ENCODE assay signal across 1 cellular context in the genomic region with DNA sequence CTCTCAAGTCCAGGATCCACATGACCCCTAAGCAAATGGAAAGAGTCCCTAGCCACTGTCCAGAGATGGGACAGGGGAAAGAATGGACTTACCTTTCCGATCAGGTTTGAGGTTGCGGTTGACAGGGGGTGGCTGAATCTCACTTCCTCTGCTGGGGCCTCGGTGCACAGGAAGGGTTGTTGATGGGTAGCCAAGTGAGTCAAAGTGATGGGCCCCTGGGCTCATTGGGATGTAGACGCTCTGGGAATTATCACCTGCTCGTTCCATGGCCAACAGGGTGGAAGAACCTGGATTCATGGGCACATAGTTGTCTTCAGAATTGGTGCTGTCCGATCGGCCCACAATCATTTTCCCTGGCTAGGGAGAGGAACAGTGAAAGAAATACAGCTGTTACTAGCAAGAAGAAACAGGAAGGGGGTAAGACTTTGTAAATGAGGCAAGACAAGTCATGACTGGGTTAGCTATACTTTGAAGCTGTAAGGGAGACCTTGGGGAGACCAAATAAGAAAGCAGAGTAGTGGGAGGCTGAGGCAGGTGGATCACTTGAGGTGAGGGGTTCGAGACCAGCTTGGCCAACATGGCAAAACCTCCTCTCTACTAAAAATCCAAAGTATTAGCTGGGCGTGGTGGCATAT.
TF ChIP-seq lines count a peak whose summit lies in the region.

No MANE protein-coding gene starts in this region.

TF ChIP-seq in GM12878, 131 proteins besides CTCF, POLR2A, EP300 and RAD21 (continues in another document):
- TF ChIP-seq E2F4 (IDR thresholded peaks at IDR 0.05; ENCODE audit: low read depth, low read length) (no peak), RBBP5 (conservative IDR thresholded peaks at IDR 0.05) (no peak), MYB (IDR thresholded peaks at IDR 0.05; ENCODE audit: borderline replicate concordance, low read depth, low read length) (no peak), RB1 (IDR thresholded peaks at IDR 0.05; ENCODE audit: borderline replicate concordance) (no peak), MYC (IDR thresholded peaks at IDR 0.05; ENCODE audit: insufficient read depth, insufficient read length, insufficient replicate concordance, low read length, severe bottlenecking) (no peak), STAT1 (conservative IDR thresholded peaks at IDR 0.05) (no peak), ZNF274 (IDR thresholded peaks at IDR 0.05; ENCODE audit: insufficient read depth, insufficient read length) (no peak), BMI1 (IDR thresholded peaks at IDR 0.05; ENCODE audit: borderline replicate concordance) (peak; percentile 50; the same call in 1 of the 2 replicates), FOXK2 (IDR thresholded peaks at IDR 0.05) (no peak), CHD1 (IDR thresholded peaks at IDR 0.05; ENCODE audit: low read depth, low read length) (no peak), JUND (IDR thresholded peaks at IDR 0.05; ENCODE audit: low read depth, low read length) (no peak), BHLHE40 (IDR thresholded peaks at IDR 0.05; ENCODE audit: borderline replicate concordance in 1 of 2, low read depth in 2 of 2, low read length in 1 of 2) (peak in 1 of 2 experiments; percentile 26; a peak in 1 of 4 replicates), ZNF384 (IDR thresholded peaks at IDR 0.05; ENCODE audit: borderline replicate concordance, low read depth, low read length) (no peak), SRF (IDR thresholded peaks at IDR 0.05; ENCODE audit: low read depth in 2 of 2, low read length in 2 of 2) (no peak), TAF1 (IDR thresholded peaks at IDR 0.05; ENCODE audit: borderline replicate concordance, low read depth, low read length) (no peak), NFYA (IDR thresholded peaks at IDR 0.05; ENCODE audit: borderline replicate concordance, low read depth, low read length) (no peak), RUNX3 (IDR thresholded peaks at IDR 0.05; ENCODE audit: low read length) (peak; percentile 99), TCF12 (IDR thresholded peaks at IDR 0.05; ENCODE audit: low read depth, low read length) (0 out of 2 replicates have a peak, but pooled peaks have one; percentile 51), TCF3 (IDR thresholded peaks at IDR 0.05; ENCODE audit: borderline replicate concordance, insufficient read depth, low read depth, low read length) (peak; percentile 66; the same call in 1 of the 2 replicates), TARDBP (IDR thresholded peaks at IDR 0.05; ENCODE audit: borderline replicate concordance) (no peak), RELB (IDR thresholded peaks at IDR 0.05; ENCODE audit: low read depth) (peak; percentile 75; the same call in 1 of the 2 replicates), NR2F1 (conservative IDR thresholded peaks at IDR 0.05) (no peak), EZH2 (IDR thresholded peaks at IDR 0.05; ENCODE audit: borderline replicate concordance, control insufficient read depth, low read depth, low read length) (no peak), FOXM1 (IDR thresholded peaks at IDR 0.05; ENCODE audit: low read depth, low read length) (peak; percentile 78), FOS (IDR thresholded peaks at IDR 0.05; ENCODE audit: borderline replicate concordance, extremely low read depth, insufficient read length) (no peak), POU2F2 (IDR thresholded peaks at IDR 0.05; ENCODE audit: borderline replicate concordance, low read depth, low read length) (peak; percentile 49; the same call in 1 of the 3 replicates), BCL11A (IDR thresholded peaks at IDR 0.05; ENCODE audit: low read depth, low read length) (peak; percentile 90), ZSCAN29 (IDR thresholded peaks at IDR 0.05) (no peak), BACH1 (IDR thresholded peaks at IDR 0.05; ENCODE audit: borderline replicate concordance) (peak; percentile 40; the same call in 1 of the 2 replicates), PAX8 (IDR thresholded peaks at IDR 0.05) (no peak), ZBED1 (IDR thresholded peaks at IDR 0.05; ENCODE audit: borderline replicate concordance) (no peak; the same call in 1 of the 2 replicates), HCFC1 (IDR thresholded peaks at IDR 0.05; ENCODE audit: low read length) (no peak), IKZF2 (IDR thresholded peaks at IDR 0.05) (peak; percentile 91), ZZZ3 (IDR thresholded peaks at IDR 0.05; ENCODE audit: control insufficient read depth, insufficient read length, low read depth) (no peak), MTA2 (IDR thresholded peaks at IDR 0.05; ENCODE audit: low read depth) (peak; percentile 72), ZNF217 (IDR thresholded peaks at IDR 0.05) (0 out of 2 replicates have a peak, but pooled peaks have one; percentile 46), ATF7 (IDR thresholded peaks at IDR 0.05; ENCODE audit: low read depth) (peak; percentile 34; the same call in 1 of the 2 replicates), RCOR1 (conservative IDR thresholded peaks at IDR 0.05; ENCODE audit: low read depth, low read length) (no peak), NFIC (IDR thresholded peaks at IDR 0.05; ENCODE audit: low read depth, low read length) (peak; percentile 91), GABPA (IDR thresholded peaks at IDR 0.05; ENCODE audit: low read depth) (0 out of 2 replicates have a peak, but pooled peaks have one; percentile 38), CBX3 (IDR thresholded peaks at IDR 0.05; ENCODE audit: borderline replicate concordance, low read depth) (no peak), KAT2A (conservative IDR thresholded peaks at IDR 0.05; ENCODE audit: control insufficient read depth, low read depth, low read length) (no peak), IKZF1 (conservative IDR thresholded peaks at IDR 0.05) (peak; percentile 93), CREB1 (IDR thresholded peaks at IDR 0.05; ENCODE audit: low read depth) (peak; percentile 60; the same call in 1 of the 2 replicates), DPF2 (IDR thresholded peaks at IDR 0.05) (peak; percentile 87), STAT3 (IDR thresholded peaks at IDR 0.05; ENCODE audit: low read depth, low read length) (no peak), YY1 (IDR thresholded peaks at IDR 0.05; ENCODE audit: low read depth, low read length) (no peak), EGR1 (IDR thresholded peaks at IDR 0.05; ENCODE audit: borderline replicate concordance in 1 of 2, low read depth in 2 of 2, low read length in 2 of 2) (peak in 1 of 2 experiments; percentile 78; a peak in 2 of 3 replicates), SPI1 (IDR thresholded peaks at IDR 0.05; ENCODE audit: borderline replicate concordance, insufficient read depth, low read depth, low read length) (peak; percentile 98), MEF2A (IDR thresholded peaks at IDR 0.05; ENCODE audit: insufficient read depth, low read depth, low read length) (peak; percentile 54; the same call in 1 of the 2 replicates), SIX5 (IDR thresholded peaks at IDR 0.05; ENCODE audit: low read depth, low read length, severe bottlenecking) (no peak)
- TF ChIP-seq, protein P1, sequence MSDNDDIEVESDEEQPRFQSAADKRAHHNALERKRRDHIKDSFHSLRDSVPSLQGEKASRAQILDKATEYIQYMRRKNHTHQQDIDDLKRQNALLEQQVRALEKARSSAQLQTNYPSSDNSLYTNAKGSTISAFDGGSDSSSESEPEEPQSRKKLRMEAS (IDR thresholded peaks at IDR 0.05; ENCODE audit: low read depth, low read length): no peak
- TF ChIP-seq, protein P2, sequence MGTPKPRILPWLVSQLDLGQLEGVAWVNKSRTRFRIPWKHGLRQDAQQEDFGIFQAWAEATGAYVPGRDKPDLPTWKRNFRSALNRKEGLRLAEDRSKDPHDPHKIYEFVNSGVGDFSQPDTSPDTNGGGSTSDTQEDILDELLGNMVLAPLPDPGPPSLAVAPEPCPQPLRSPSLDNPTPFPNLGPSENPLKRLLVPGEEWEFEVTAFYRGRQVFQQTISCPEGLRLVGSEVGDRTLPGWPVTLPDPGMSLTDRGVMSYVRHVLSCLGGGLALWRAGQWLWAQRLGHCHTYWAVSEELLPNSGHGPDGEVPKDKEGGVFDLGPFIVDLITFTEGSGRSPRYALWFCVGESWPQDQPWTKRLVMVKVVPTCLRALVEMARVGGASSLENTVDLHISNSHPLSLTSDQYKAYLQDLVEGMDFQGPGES (IDR thresholded peaks at IDR 0.05): no peak
- TF ChIP-seq, protein P3, sequence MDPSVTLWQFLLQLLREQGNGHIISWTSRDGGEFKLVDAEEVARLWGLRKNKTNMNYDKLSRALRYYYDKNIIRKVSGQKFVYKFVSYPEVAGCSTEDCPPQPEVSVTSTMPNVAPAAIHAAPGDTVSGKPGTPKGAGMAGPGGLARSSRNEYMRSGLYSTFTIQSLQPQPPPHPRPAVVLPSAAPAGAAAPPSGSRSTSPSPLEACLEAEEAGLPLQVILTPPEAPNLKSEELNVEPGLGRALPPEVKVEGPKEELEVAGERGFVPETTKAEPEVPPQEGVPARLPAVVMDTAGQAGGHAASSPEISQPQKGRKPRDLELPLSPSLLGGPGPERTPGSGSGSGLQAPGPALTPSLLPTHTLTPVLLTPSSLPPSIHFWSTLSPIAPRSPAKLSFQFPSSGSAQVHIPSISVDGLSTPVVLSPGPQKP (IDR thresholded peaks at IDR 0.05; ENCODE audit: low read depth, low read length): no peak
- TF ChIP-seq, protein P4, sequence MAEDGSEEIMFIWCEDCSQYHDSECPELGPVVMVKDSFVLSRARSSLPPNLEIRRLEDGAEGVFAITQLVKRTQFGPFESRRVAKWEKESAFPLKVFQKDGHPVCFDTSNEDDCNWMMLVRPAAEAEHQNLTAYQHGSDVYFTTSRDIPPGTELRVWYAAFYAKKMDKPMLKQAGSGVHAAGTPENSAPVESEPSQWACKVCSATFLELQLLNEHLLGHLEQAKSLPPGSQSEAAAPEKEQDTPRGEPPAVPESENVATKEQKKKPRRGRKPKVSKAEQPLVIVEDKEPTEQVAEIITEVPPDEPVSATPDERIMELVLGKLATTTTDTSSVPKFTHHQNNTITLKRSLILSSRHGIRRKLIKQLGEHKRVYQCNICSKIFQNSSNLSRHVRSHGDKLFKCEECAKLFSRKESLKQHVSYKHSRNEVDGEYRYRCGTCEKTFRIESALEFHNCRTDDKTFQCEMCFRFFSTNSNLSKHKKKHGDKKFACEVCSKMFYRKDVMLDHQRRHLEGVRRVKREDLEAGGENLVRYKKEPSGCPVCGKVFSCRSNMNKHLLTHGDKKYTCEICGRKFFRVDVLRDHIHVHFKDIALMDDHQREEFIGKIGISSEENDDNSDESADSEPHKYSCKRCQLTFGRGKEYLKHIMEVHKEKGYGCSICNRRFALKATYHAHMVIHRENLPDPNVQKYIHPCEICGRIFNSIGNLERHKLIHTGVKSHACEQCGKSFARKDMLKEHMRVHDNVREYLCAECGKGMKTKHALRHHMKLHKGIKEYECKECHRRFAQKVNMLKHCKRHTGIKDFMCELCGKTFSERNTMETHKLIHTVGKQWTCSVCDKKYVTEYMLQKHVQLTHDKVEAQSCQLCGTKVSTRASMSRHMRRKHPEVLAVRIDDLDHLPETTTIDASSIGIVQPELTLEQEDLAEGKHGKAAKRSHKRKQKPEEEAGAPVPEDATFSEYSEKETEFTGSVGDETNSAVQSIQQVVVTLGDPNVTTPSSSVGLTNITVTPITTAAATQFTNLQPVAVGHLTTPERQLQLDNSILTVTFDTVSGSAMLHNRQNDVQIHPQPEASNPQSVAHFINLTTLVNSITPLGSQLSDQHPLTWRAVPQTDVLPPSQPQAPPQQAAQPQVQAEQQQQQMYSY (CRISPR knock-in tag; IDR thresholded peaks at IDR 0.05): no peak
- TF ChIP-seq, protein P5, sequence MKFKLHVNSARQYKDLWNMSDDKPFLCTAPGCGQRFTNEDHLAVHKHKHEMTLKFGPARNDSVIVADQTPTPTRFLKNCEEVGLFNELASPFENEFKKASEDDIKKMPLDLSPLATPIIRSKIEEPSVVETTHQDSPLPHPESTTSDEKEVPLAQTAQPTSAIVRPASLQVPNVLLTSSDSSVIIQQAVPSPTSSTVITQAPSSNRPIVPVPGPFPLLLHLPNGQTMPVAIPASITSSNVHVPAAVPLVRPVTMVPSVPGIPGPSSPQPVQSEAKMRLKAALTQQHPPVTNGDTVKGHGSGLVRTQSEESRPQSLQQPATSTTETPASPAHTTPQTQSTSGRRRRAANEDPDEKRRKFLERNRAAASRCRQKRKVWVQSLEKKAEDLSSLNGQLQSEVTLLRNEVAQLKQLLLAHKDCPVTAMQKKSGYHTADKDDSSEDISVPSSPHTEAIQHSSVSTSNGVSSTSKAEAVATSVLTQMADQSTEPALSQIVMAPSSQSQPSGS (IDR thresholded peaks at IDR 0.05; ENCODE audit: low read length): peak; percentile 73; the same call in 1 of the 2 replicates
- TF ChIP-seq, protein P6, sequence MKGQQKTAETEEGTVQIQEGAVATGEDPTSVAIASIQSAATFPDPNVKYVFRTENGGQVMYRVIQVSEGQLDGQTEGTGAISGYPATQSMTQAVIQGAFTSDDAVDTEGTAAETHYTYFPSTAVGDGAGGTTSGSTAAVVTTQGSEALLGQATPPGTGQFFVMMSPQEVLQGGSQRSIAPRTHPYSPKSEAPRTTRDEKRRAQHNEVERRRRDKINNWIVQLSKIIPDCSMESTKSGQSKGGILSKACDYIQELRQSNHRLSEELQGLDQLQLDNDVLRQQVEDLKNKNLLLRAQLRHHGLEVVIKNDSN (IDR thresholded peaks at IDR 0.05; ENCODE audit: borderline replicate concordance, extremely low read length, insufficient read depth, low read depth, low read length): no peak
